In the genomic region with DNA sequence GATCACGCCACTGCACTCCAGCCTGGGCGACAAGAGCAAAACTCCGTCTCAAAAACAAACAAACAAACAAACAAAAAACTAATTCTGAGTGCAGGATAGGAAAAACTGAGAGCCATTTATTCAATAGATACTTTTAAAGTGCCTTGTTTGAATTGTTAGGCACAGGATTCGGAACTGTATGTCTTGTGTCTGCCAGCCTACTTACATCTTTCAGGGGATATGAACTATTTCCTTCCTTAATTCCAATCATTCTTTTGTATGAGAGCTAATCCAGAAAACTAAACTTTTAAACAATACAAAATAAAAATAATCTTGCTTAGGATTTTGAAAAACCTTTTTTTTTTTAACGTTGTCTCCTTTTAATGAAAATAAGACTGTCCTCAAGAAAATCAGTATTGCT, we compare ENCODE assay signal across 21 cellular contexts. TPM values are rescaled to one million over a fixed set of nuclear protein-coding genes. Genes with fewer than 3 reads are reported as not detected.
DNase-seq lines count a peak whose midpoint lies in the region; ATAC-seq and TF ChIP-seq lines count a peak whose summit lies in the region.
"Had no signal": no experiment of that assay in that cellular context is flagged by ENCODE, and none has a peak within 500 bp of the region (broad histone marks: within the 10 kb centered on the region; RNA-seq: fewer than 3 reads in every experiment).

No MANE protein-coding gene starts in this region.

- ATAC-seq in heart right ventricle (peak in 1 of 8 donors; percentile 43), left ventricle myocardium superior (no peak), upper lobe of left lung (ENCODE audit: low FRiP score in 2 of 2) (no peak), HG02623 (IDR thresholded peaks at IDR 0.05; ENCODE audit: unreplicated experiment) (no peak)
- ATAC-seq: Right ventricle myocardium inferior, T-cell had no signal

- TF ChIP-seq EP300 in upper lobe of left lung (IDR thresholded peaks at IDR 0.05) = no peak

- DNase-seq in heart right ventricle = no peak
- DNase-seq in left ventricle myocardium superior = no peak
- DNase-seq in esophagus squamous epithelium (lab: John Stamatoyannopoulos, UW) = no peak
- peak; percentile 60 for DNase-seq in pulmonary artery endothelial cell (ENCODE audit: low read depth, low spot score)
- no peak for DNase-seq in upper lobe of left lung
- no peak for DNase-seq in NCI-H69 (lab: John Stamatoyannopoulos, UW)
- DNase-seq in activated CD4-positive, alpha-beta T cell treated with anti-CD3 and anti-CD28 coated beads, Interleukin-2, amount 50 U/mL, for 48 hours = no peak
- DNase-seq: activated CD4-positive, alpha-beta memory T cell treated with anti-CD3 and anti-CD28 coated beads for 36 hours; activated T-cell treated with anti-CD3 and anti-CD28 coated beads, Interleukin-2, amount 50 U/mL, for 1 hour; C1 segment of cervical spinal cord; GF-D8; head of caudate nucleus; Kasumi-1; NCI-H1092 treated with DMSO at 0.1 percent for 48 hours; NCI-H2081 treated with DMSO at 0.1 percent for 48 hours; NCI-H524 treated with DMSO at 0.1 percent for 48 hours; stimulated activated CD4-positive, alpha-beta T cell treated with anti-CD3 and anti-CD28 coated beads, Interleukin-4, amount 100 ng/mL, for 1 hour; substantia nigra; T-cell had no signal

- no peaks in the 10 kb centered on the region for H3K9me3 ChIP-seq in heart right ventricle
- H3K9me3 ChIP-seq in esophagus squamous epithelium = no peaks in the 10 kb centered on the region
- H3K9me3 ChIP-seq in upper lobe of left lung = no peaks in the 10 kb centered on the region

- no peaks in the 10 kb centered on the region for H3K27me3 ChIP-seq in heart right ventricle
- no peaks in the 10 kb centered on the region for H3K27me3 ChIP-seq in esophagus squamous epithelium
- H3K27me3 ChIP-seq in upper lobe of left lung = no peaks in the 10 kb centered on the region

- peak overlapping the region in 3 of 10 donors; percentile 3 to 32 (median 18) for H3K4me3 ChIP-seq in heart right ventricle
- no peak overlapping the region for H3K4me3 ChIP-seq in esophagus squamous epithelium
- H3K4me3 ChIP-seq in upper lobe of left lung = no peak overlapping the region

- H3K36me3 ChIP-seq in heart right ventricle = peaks cover 0 to 6% (median 0%) of the 10 kb centered on the region in 9 donors
- H3K36me3 ChIP-seq in esophagus squamous epithelium = no peaks in the 10 kb centered on the region
- H3K36me3 ChIP-seq in upper lobe of left lung = no peaks in the 10 kb centered on the region

- H3K4me1 ChIP-seq in heart right ventricle = peaks cover 0 to 89% (median 52%) of the 10 kb centered on the region in 9 donors
- peaks cover 7 to 45% (median 19%) of the 10 kb centered on the region in 3 donors for H3K4me1 ChIP-seq in esophagus squamous epithelium
- H3K4me1 ChIP-seq in upper lobe of left lung = peaks cover 49 to 54% (median 51%) of the 10 kb centered on the region in 4 donors

- TF ChIP-seq CTCF in heart right ventricle (IDR thresholded peaks at IDR 0.05) (no peak), esophagus squamous epithelium (IDR thresholded peaks at IDR 0.05) (no peak), upper lobe of left lung (IDR thresholded peaks at IDR 0.05) (no peak)

- intact Hi-C loops in heart right ventricle (cut with DNase I) = no loop called here
- intact Hi-C loops in left ventricle myocardium superior (cut with micrococcal nuclease) = no loop called here
- intact Hi-C loops in esophagus squamous epithelium (cut with DNase I) = no loop called here

- H3K27ac ChIP-seq in heart right ventricle = peak overlapping the region; percentile 11 to 88 (median 79)
- H3K27ac ChIP-seq in esophagus squamous epithelium = peak overlapping the region in 3 of 4 donors; percentile 69 to 84 (median 75)
- peak overlapping the region; percentile 45 to 80 (median 68) for H3K27ac ChIP-seq in upper lobe of left lung

- TF ChIP-seq POLR2A in esophagus squamous epithelium (IDR thresholded peaks at IDR 0.05) = no peak
- no peak for TF ChIP-seq POLR2A in upper lobe of left lung (IDR thresholded peaks at IDR 0.05)

- 54 to 78% methylated on average over 5 of the region's 5 CpGs for WGBS in heart right ventricle, 2 donors
- WGBS in esophagus squamous epithelium, 2 donors = 65 to 73% methylated on average over 4 to 5 of the region's 5 CpGs
- 41 to 53% methylated on average over 5 of the region's 5 CpGs for WGBS in upper lobe of left lung, 2 donors

RNA-seq across cellular contexts. Expression of a gene that starts 12.6 kb away (rescaled TPM):
- total RNA-seq in heart right ventricle (10 to 100 TPM; 12.2 to 18.3 (median 14.7) TPM), left ventricle myocardium superior (14.9 TPM), esophagus squamous epithelium (10 to 100 TPM in 1 of 4 donors, 1 to 10 TPM in 3; 3.5 to 15.4 (median 8.5) TPM), pulmonary artery endothelial cell (67.2 and 68.0 TPM in 2 replicates), upper lobe of left lung (10 to 100 TPM; 23.3 to 72.3 (median 28.5) TPM)
- 1 to 10 TPM; 5.0 to 7.8 TPM for polyA plus RNA-seq in heart right ventricle

RNA-seq across cellular contexts. Expression of a gene that starts 59.0 kb away (rescaled TPM):
- 10 to 100 TPM in 5 of 10 donors, 1 to 10 TPM in 5; 6.2 to 24.4 (median 10.3) TPM for total RNA-seq in heart right ventricle
- polyA plus RNA-seq in heart right ventricle = 10 to 100 TPM in 1 of 2 donors, 1 to 10 TPM in 1; 9.2 to 17.2 TPM
- 18.3 TPM for total RNA-seq in left ventricle myocardium superior
- total RNA-seq in esophagus squamous epithelium = 10 to 100 TPM in 3 of 4 donors, 1 to 10 TPM in 1; 6.1 to 29.3 (median 19.2) TPM
- total RNA-seq in pulmonary artery endothelial cell = 0.49 and 2.2 TPM in 2 replicates
- total RNA-seq in upper lobe of left lung = 10 to 100 TPM in 3 of 6 donors, 1 to 10 TPM in 3; 2.1 to 17.3 (median 10.4) TPM
